ENCODE assay signal across 28 cellular contexts in genomic region chr4:77438549-77438948, GRCh38.
"Had no signal": no experiment of that assay in that cellular context is flagged by ENCODE, and none has a peak within 500 bp of the region (broad histone marks: within the 10 kb centered on the region; RNA-seq: fewer than 3 reads in every experiment).

No MANE protein-coding gene starts in this region.

- FAIRE-seq: endometrium, islet of Langerhans, keratinocyte had no signal

- H3K27me3 ChIP-seq: colonic mucosa, esophagus squamous epithelium, gastrocnemius medialis, heart left ventricle, left lung had no signal

- H3K4me1 ChIP-seq: colonic mucosa had no signal

- ATAC-seq: effector memory CD8-positive, alpha-beta T cell; esophagus mucosa; gastrocnemius medialis; heart left ventricle; left cardiac atrium; left lung; left ventricle myocardium superior; lower lobe of right lung; mucosa of descending colon had no signal

- DNase-seq: colonic mucosa; cortex of kidney; effector CD8-positive, alpha-beta T cell; effector memory CD8-positive, alpha-beta T cell; endodermal cell; erythroblast; esophagus squamous epithelium; foreskin fibroblast; foreskin melanocyte; gastrocnemius medialis; glutamatergic neuron; heart left ventricle; hypothalamus; left cardiac atrium; left ventricle myocardium superior; lower lobe of right lung; mesenchymal stem cell; mucosa of descending colon; naive B cell had no signal

- H3K27me3 Mint-ChIP-seq: dendritic cell treated with granulocyte-macrophage colony-stimulating factor and Interleukin-4, amounts not matched to agents 40 ng/mL and 50 ng/mL, for 4 days; naive B cell had no signal

- H3K9me3 ChIP-seq: colonic mucosa, esophagus squamous epithelium, gastrocnemius medialis, heart left ventricle, left lung, lower lobe of right lung, mucosa of descending colon had no signal

- H3K27ac ChIP-seq: colonic mucosa, epithelial cell of prostate, esophagus squamous epithelium, gastrocnemius medialis, heart left ventricle, hepatocyte, left lung, lower lobe of right lung had no signal

- H3K4me3 ChIP-seq: colonic mucosa, esophagus squamous epithelium, gastrocnemius medialis, heart left ventricle, hepatocyte, left lung, lower lobe of right lung, mucosa of descending colon had no signal

- H3K36me3 ChIP-seq: colonic mucosa, esophagus squamous epithelium, gastrocnemius medialis, heart left ventricle, left lung, lower lobe of right lung had no signal

- H3K27ac Mint-ChIP-seq: dendritic cell treated with granulocyte-macrophage colony-stimulating factor and Interleukin-4, amounts not matched to agents 40 ng/mL and 50 ng/mL, for 4 days; effector memory CD8-positive, alpha-beta T cell; endodermal cell; mesothelial cell of epicardium had no signal

- H3K4me3 Mint-ChIP-seq: dendritic cell treated with granulocyte-macrophage colony-stimulating factor and Interleukin-4, amounts not matched to agents 40 ng/mL and 50 ng/mL, for 4 days; effector memory CD8-positive, alpha-beta T cell; endodermal cell; mesothelial cell of epicardium; naive B cell had no signal

- H3K36me3 Mint-ChIP-seq: mesothelial cell of epicardium, naive B cell had no signal

- H3K9me3 Mint-ChIP-seq: dendritic cell treated with granulocyte-macrophage colony-stimulating factor and Interleukin-4, amounts not matched to agents 40 ng/mL and 50 ng/mL, for 4 days; effector memory CD8-positive, alpha-beta T cell; endodermal cell; mesothelial cell of epicardium; naive B cell had no signal

- H3K4me1 Mint-ChIP-seq: mesothelial cell of epicardium, naive B cell had no signal
